In the genomic region with DNA sequence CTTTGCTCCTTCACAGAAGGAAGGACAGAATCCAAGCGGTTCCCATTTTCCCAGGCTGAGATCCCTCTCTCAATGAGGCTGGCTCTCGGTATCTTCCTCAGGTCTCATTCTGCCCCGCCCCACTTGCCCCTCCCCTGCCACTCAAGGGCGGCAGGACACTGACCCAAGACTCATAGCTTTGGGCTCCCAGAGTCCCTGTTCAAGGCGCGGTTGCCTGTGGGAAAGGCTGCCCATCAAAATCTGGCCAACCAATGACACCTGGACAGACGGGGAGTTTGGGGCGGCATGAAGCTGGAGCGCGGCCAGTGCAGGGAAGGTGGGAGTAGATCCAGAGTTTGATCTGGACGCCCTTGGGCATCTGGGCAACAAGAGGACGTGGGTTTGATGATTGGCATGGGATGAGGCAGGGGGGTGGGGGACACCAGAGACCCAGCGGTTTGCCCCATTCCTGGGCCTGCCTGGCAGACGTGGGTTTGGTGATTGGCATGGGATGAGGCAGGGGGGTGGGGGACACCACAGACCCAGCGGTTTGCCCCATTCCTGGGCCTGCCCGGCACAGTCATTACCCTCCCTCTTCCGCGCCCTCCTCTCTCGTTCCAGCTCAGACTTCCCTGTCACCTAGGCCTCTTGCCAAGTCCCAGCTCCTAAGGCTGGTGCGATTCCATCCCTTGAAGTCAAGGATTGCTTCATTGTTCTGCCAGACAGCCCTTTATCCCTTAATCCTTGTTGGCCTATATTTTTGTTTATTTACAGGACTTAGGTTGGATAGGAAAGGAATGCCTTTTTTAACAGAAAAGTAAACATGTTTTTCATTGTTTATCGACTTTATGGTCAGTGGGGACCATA, we compare ENCODE assay signal across 8 cellular contexts.
DNase-seq lines count a peak whose midpoint lies in the region; ATAC-seq, FAIRE-seq and TF ChIP-seq lines count a peak whose summit lies in the region.

No MANE protein-coding gene starts in this region.

- no peaks in the 10 kb centered on the region for H3K9me3 ChIP-seq in osteoblast (ENCODE audit: low read depth, low read length)

- H3K4me2 ChIP-seq in osteoblast (ENCODE audit: insufficient read depth, low read length): peak overlapping the region; percentile 99

- ATAC-seq in HG03139 (IDR thresholded peaks at IDR 0.05; ENCODE audit: unreplicated experiment): no peak

- peak; percentile 9 for DNase-seq in NCI-H2196 (lab: John Stamatoyannopoulos, UW; ENCODE audit: unreplicated experiment)
- no peak for DNase-seq in NCI-H2196 treated with DMSO at 0.1 percent for 48 hours (lab: John Stamatoyannopoulos, UW; ENCODE audit: unreplicated experiment)
- DNase-seq in T1000 (lab: John Stamatoyannopoulos, UW): peak; percentile 64
- DNase-seq in foreskin fibroblast: peak; percentile 88 to 96
- peak; percentile 96 for DNase-seq in osteoblast (ENCODE audit: insufficient read length, low spot score, missing footprints)
- no peak for DNase-seq in GM19239 (ENCODE audit: insufficient read length, low spot score)
- DNase-seq in NCI-H1417 treated with DMSO at 0.1 percent for 48 hours (lab: John Stamatoyannopoulos, UW): no peak

- H3K27ac ChIP-seq in osteoblast (ENCODE audit: low read depth, low read length): peak overlapping the region; percentile 79

- H3K27me3 ChIP-seq in osteoblast (ENCODE audit: insufficient read depth, low read length): no peaks in the 10 kb centered on the region

- peak overlapping the region; percentile 72 for H3K4me3 ChIP-seq in foreskin fibroblast (ENCODE audit: low read depth in 1 of 2, low read length in 2 of 2)
- peak overlapping the region; percentile 85 for H3K4me3 ChIP-seq in osteoblast (ENCODE audit: insufficient read depth, low read length)

- no peak for FAIRE-seq in GM19239 (lab: Jason Lieb, UNC)

- peaks cover 43% of the 10 kb centered on the region for H3K4me1 ChIP-seq in osteoblast (ENCODE audit: insufficient read depth, low read length)

- peak overlapping the region; percentile 87 for H2AFZ ChIP-seq in osteoblast (ENCODE audit: low read length)

- no peaks in the 10 kb centered on the region for H4K20me1 ChIP-seq in osteoblast (ENCODE audit: insufficient read depth, low read length)

- TF ChIP-seq CTCF in foreskin fibroblast (IDR thresholded peaks at IDR 0.05; ENCODE audit: low read depth, low read length) (no peak), osteoblast (IDR thresholded peaks at IDR 0.05; ENCODE audit: extremely low read depth, low read depth, low read length) (no peak)

- no peaks in the 10 kb centered on the region for H3K79me2 ChIP-seq in osteoblast (ENCODE audit: insufficient read depth, low read length)

- H3K36me3 ChIP-seq in osteoblast (ENCODE audit: insufficient read depth, low read length): no peaks in the 10 kb centered on the region

Comparison
In these comparisons a context has a peak if more than half of its experiments do, and no peak if none do; other contexts are left out.
1. DNase-seq: peak in NCI-H2196 (single experiment), T1000 (single experiment), foreskin fibroblast (2 of 2) and osteoblast (single experiment); none in NCI-H2196 treated with DMSO at 0.1 percent for 48 hours (single experiment), GM19239 (single experiment) and NCI-H1417 treated with DMSO at 0.1 percent for 48 hours (single experiment).